1 cellular context compared by ENCODE assay signal in genomic region chr19:44878119-44878865, GRCh38.
TF ChIP-seq lines count a peak whose summit lies in the region.

No MANE protein-coding gene starts in this region.

TF ChIP-seq in H1, 55 proteins besides CTCF, POLR2A, EP300 and RAD21:
- TF ChIP-seq SP4 (IDR thresholded peaks at IDR 0.05; ENCODE audit: low read length) (no peak), SIN3A (conservative IDR thresholded peaks at IDR 0.05 in 1 of 2, IDR thresholded peaks at IDR 0.05 in 1 of 2; ENCODE audit: low read depth in 1 of 2, low read length in 2 of 2) (no peak), KDM5A (IDR thresholded peaks at IDR 0.05; ENCODE audit: low read length) (no peak), SAP30 (IDR thresholded peaks at IDR 0.05; ENCODE audit: insufficient read depth, insufficient replicate concordance, low read length) (no peak), TBP (IDR thresholded peaks at IDR 0.05; ENCODE audit: low read depth, low read length) (no peak), NANOG (IDR thresholded peaks at IDR 0.05; ENCODE audit: insufficient read depth, low read depth, low read length, poor library complexity, severe bottlenecking) (no peak), NRF1 (IDR thresholded peaks at IDR 0.05; ENCODE audit: low read depth, low read length) (no peak), MAFK (IDR thresholded peaks at IDR 0.05; ENCODE audit: low read depth, low read length) (no peak), JUN (IDR thresholded peaks at IDR 0.05; ENCODE audit: low read depth, low read length) (no peak), TAF1 (IDR thresholded peaks at IDR 0.05; ENCODE audit: low read depth, low read length) (no peak), RXRA (IDR thresholded peaks at IDR 0.05; ENCODE audit: insufficient read depth, low read depth, low read length) (no peak), RNF2 (IDR thresholded peaks at IDR 0.05; ENCODE audit: borderline replicate concordance, low read depth, low read length, missing control alignments, poor library complexity, severe bottlenecking) (no peak)
